Comparison of ENCODE assay signal across 16 cellular contexts in genomic region chr7:42400961-42401360, GRCh38.
A peak's percentile ranks its signal among the peaks of the same experiment; 100 is the strongest.
DNase-seq lines count a peak whose midpoint lies in the region; ATAC-seq, FAIRE-seq and TF ChIP-seq lines count a peak whose summit lies in the region.
"Had no signal": no experiment of that assay in that cellular context is flagged by ENCODE, and none has a peak within 500 bp of the region (broad histone marks: within the 10 kb centered on the region; RNA-seq: fewer than 3 reads in every experiment).

No MANE protein-coding gene starts in this region.

- no peak for TF ChIP-seq POLR2A in H1 (IDR thresholded peaks at IDR 0.05; ENCODE audit: control extremely low read depth in 1 of 2, low read depth in 2 of 2, low read length in 2 of 2)

- peaks cover 0 to 3% (median 0%) of the 10 kb centered on the region in 4 experiments; a peak in 1 of 7 replicates for H3K4me1 ChIP-seq in H1 (replicated peaks in 1 of 4; ENCODE audit: control insufficient read depth in 3 of 4, insufficient read depth in 4 of 4, low read length in 3 of 4)
- H3K4me1 ChIP-seq: BLaER1 treated with 17β-estradiol and CSF1 and Interleukin-3, amounts not matched to agents 10 nM and 100 nM had no signal

- H3K27me3 Mint-ChIP-seq in effector memory CD8-positive, alpha-beta T cell: no peaks in the 10 kb centered on the region
- H3K27me3 Mint-ChIP-seq: B cell had no signal

- TF ChIP-seq RAD21 in H1 (IDR thresholded peaks at IDR 0.05 in 1 of 2, conservative IDR thresholded peaks at IDR 0.05 in 1 of 2; ENCODE audit: low read depth in 2 of 2, low read length in 2 of 2): no peak

- H3K9me3 ChIP-seq in H1 (ENCODE audit: insufficient read depth in 2 of 2, low read depth in 1 of 2, low read length in 1 of 2): no peaks in the 10 kb centered on the region
- H3K9me3 ChIP-seq: BLaER1 treated with 17β-estradiol and CSF1 and Interleukin-3, amounts not matched to agents 10 nM and 100 nM had no signal

- no peaks in the 10 kb centered on the region for H3K36me3 ChIP-seq in H1 (ENCODE audit: control insufficient read depth in 2 of 4, insufficient read depth in 4 of 4, low read length in 3 of 4)
- H3K36me3 ChIP-seq: BLaER1 treated with 17β-estradiol and CSF1 and Interleukin-3, amounts not matched to agents 10 nM and 100 nM had no signal

- H3K18ac ChIP-seq in H1 (ENCODE audit: extremely low read depth, low read length): no peak overlapping the region

- H4K20me1 ChIP-seq in H1 (replicated peaks in 1 of 2; ENCODE audit: control insufficient read depth in 1 of 2, insufficient read depth in 2 of 2, low read length in 2 of 2): no peaks in the 10 kb centered on the region
- H4K20me1 ChIP-seq: BLaER1 treated with 17β-estradiol and CSF1 and Interleukin-3, amounts not matched to agents 10 nM and 100 nM had no signal

- no peaks in the 10 kb centered on the region for H3K4me1 Mint-ChIP-seq in effector memory CD8-positive, alpha-beta T cell (ENCODE audit: low read depth in 2 of 2)
- H3K4me1 Mint-ChIP-seq: B cell had no signal

- no peak for ATAC-seq in HG02763 (IDR thresholded peaks at IDR 0.05; ENCODE audit: unreplicated experiment)
- ATAC-seq in effector memory CD8-positive, alpha-beta T cell (replicated peaks): no peak
- ATAC-seq: CD8-positive, alpha-beta T cell; GM12878 had no signal

- TF ChIP-seq CTCF in 22Rv1 (IDR thresholded peaks at IDR 0.05) (no peak), VCaP (conservative IDR thresholded peaks at IDR 0.05) (no peak), H1 (IDR thresholded peaks at IDR 0.05; ENCODE audit: control extremely low read depth in 1 of 3, insufficient read depth in 1 of 3, low read depth in 1 of 3, low read length in 3 of 3) (no peak)

- no peak overlapping the region for H3K27ac Mint-ChIP-seq in effector memory CD8-positive, alpha-beta T cell
- H3K27ac Mint-ChIP-seq: B cell; CD8-positive, alpha-beta T cell had no signal

- DNase-seq in H1 (ENCODE audit: low read depth in 1 of 2, low spot score in 2 of 2): no peak
- peak; percentile 34 for DNase-seq in retina
- DNase-seq in NCI-H187 treated with DMSO at 0.1 percent for 48 hours (lab: John Stamatoyannopoulos, UW): no peak
- DNase-seq in effector memory CD8-positive, alpha-beta T cell: no peak
- DNase-seq: Calu3; CD8-positive, alpha-beta T cell; DMS79 treated with DMSO at 0.1 percent for 48 hours; HCEC 1CT; IMR-90 had no signal

- no peak overlapping the region for H2BK15ac ChIP-seq in H1 (ENCODE audit: low read length)

- H4K91ac ChIP-seq in H1 (replicated peaks; ENCODE audit: insufficient read length, low read length): no peak overlapping the region

- H4K8ac ChIP-seq in H1 (ENCODE audit: extremely low read depth, insufficient read depth, low read length): no peak overlapping the region

- no peak overlapping the region for H3K4me3 ChIP-seq in H1 (ENCODE audit: extremely low read depth in 1 of 4, insufficient read depth in 2 of 4, low read depth in 3 of 4, low read length in 4 of 4)
- H3K4me3 ChIP-seq: BLaER1 treated with 17β-estradiol and CSF1 and Interleukin-3, amounts not matched to agents 10 nM and 100 nM; GM12878 had no signal

- no peak overlapping the region for H3K4me3 Mint-ChIP-seq in effector memory CD8-positive, alpha-beta T cell
- H3K4me3 Mint-ChIP-seq: B cell; CD8-positive, alpha-beta T cell had no signal

- H2BK20ac ChIP-seq in H1 (ENCODE audit: low read length): no peak overlapping the region

- H3K79me2 ChIP-seq in H1 (ENCODE audit: control insufficient read depth in 1 of 2, insufficient read depth in 2 of 2, low read length in 2 of 2): no peaks in the 10 kb centered on the region

- H3K4ac ChIP-seq in H1 (replicated peaks; ENCODE audit: insufficient read length, low read depth, low read length): no peak overlapping the region

- H3K4me2 ChIP-seq in H1 (ENCODE audit: insufficient read depth in 1 of 2, low read depth in 2 of 2, low read length in 2 of 2): no peak overlapping the region
- H3K4me2 ChIP-seq: BLaER1 treated with 17β-estradiol and CSF1 and Interleukin-3, amounts not matched to agents 10 nM and 100 nM had no signal

- H3K14ac ChIP-seq in H1 (ENCODE audit: insufficient read length): no peak overlapping the region

- no peaks in the 10 kb centered on the region for H3K27me3 ChIP-seq in H1 (replicated peaks in 1 of 4; ENCODE audit: control insufficient read depth in 3 of 4, extremely low read depth in 1 of 4, insufficient read depth in 3 of 4, low read length in 3 of 4)
- H3K27me3 ChIP-seq: BLaER1 treated with 17β-estradiol and CSF1 and Interleukin-3, amounts not matched to agents 10 nM and 100 nM had no signal

- no peak overlapping the region for H3K23ac ChIP-seq in H1 (ENCODE audit: insufficient read length)

- H3K23me2 ChIP-seq in H1 (ENCODE audit: low read depth, low read length): no peaks in the 10 kb centered on the region

- no peak for FAIRE-seq in H1 (lab: Jason Lieb, UNC)
- FAIRE-seq: GM12878, HTR-8/SVneo had no signal

- H3K27ac ChIP-seq in 22Rv1: 0 out of 2 replicates have a peak overlapping the region, but pooled peaks have one; percentile 1
- peak overlapping the region; percentile 40 for H3K27ac ChIP-seq in VCaP
- no peak overlapping the region for H3K27ac ChIP-seq in H1 (ENCODE audit: low read depth, low read length)
- H3K27ac ChIP-seq: BLaER1 treated with 17β-estradiol and CSF1 and Interleukin-3, amounts not matched to agents 10 nM and 100 nM had no signal

- H3K79me1 ChIP-seq in H1 (ENCODE audit: low read depth, low read length): no peaks in the 10 kb centered on the region

- no peak overlapping the region for H4K5ac ChIP-seq in H1 (ENCODE audit: insufficient read length, low read depth, low read length)

- 94% methylated on average over 7 of the region's 7 CpGs; no CpG with 5 or more reads in 1 of the 2 experiments for WGBS in H1 (ENCODE audit: extremely low coverage in 1 of 2, insufficient coverage in 1 of 2, insufficient read length in 1 of 2, insufficient replicate concordance in 2 of 2, low coverage in 1 of 2, low lambda C conversion rate in 2 of 2, missing lambda C conversion rate in 1 of 2), 2 experiments

- H2BK5ac ChIP-seq in H1 (ENCODE audit: low read depth, low read length): no peak overlapping the region

- POLR2A ChIA-PET in H1 (lab: Charles Lee; ENCODE audit: partially characterized antibody): no interaction called here

- no peak overlapping the region for H2BK120ac ChIP-seq in H1 (replicated peaks; ENCODE audit: low read depth, low read length)

- CTCF ChIA-PET in H1 (lab: Charles Lee; ENCODE audit: partially characterized antibody): interaction anchor here (0.8 to 1.3 kb wide), 3 partner anchors 8 to 333 kb away, joined by 3 read pairs; no protein-coding TSS in a partner anchor

- H2BK12ac ChIP-seq in H1 (ENCODE audit: low read depth, low read length): no peak overlapping the region

- H3K56ac ChIP-seq in H1 (replicated peaks; ENCODE audit: insufficient read length, low read depth, low read length): no peak overlapping the region

- H3K9ac ChIP-seq in H1 (replicated peaks in 1 of 4; ENCODE audit: extremely low read depth in 1 of 4, low read depth in 3 of 4, low read length in 3 of 4): no peak overlapping the region
- H3K9ac ChIP-seq: BLaER1 treated with 17β-estradiol and CSF1 and Interleukin-3, amounts not matched to agents 10 nM and 100 nM had no signal

- H3K36me3 Mint-ChIP-seq in effector memory CD8-positive, alpha-beta T cell (ENCODE audit: insufficient read depth): peaks cover 3% of the 10 kb centered on the region
- H3K36me3 Mint-ChIP-seq: CD8-positive, alpha-beta T cell had no signal

- H2AFZ ChIP-seq in H1 (ENCODE audit: low read length): 0 out of 2 replicates have a peak overlapping the region, but pooled peaks have one; percentile 79

- TF ChIP-seq EP300 in H1 (IDR thresholded peaks at IDR 0.05; ENCODE audit: borderline replicate concordance in 1 of 2, low read depth in 2 of 2, low read length in 2 of 2): no peak

- no peak overlapping the region for H2AK5ac ChIP-seq in H1 (ENCODE audit: low read depth, low read length)

- H3K9me3 Mint-ChIP-seq in effector memory CD8-positive, alpha-beta T cell: peaks cover 0 to 3% of the 10 kb centered on the region in 2 donors
- H3K9me3 Mint-ChIP-seq: CD8-positive, alpha-beta T cell had no signal

TF ChIP-seq in H1, 55 proteins besides CTCF, POLR2A, EP300 and RAD21:
- TF ChIP-seq EGR1 (IDR thresholded peaks at IDR 0.05; ENCODE audit: borderline replicate concordance, low read depth, low read length) (no peak), CHD1 (IDR thresholded peaks at IDR 0.05; ENCODE audit: low read depth, low read length) (no peak), SP4 (IDR thresholded peaks at IDR 0.05; ENCODE audit: low read length) (no peak), KDM1A (IDR thresholded peaks at IDR 0.05; ENCODE audit: borderline replicate concordance, low read length) (no peak), ASH2L (IDR thresholded peaks at IDR 0.05; ENCODE audit: low read length) (no peak), TCF12 (IDR thresholded peaks at IDR 0.05; ENCODE audit: low read depth, low read length) (no peak), RFX5 (IDR thresholded peaks at IDR 0.05; ENCODE audit: borderline replicate concordance, low read depth, low read length) (no peak)
